In the genomic region with DNA sequence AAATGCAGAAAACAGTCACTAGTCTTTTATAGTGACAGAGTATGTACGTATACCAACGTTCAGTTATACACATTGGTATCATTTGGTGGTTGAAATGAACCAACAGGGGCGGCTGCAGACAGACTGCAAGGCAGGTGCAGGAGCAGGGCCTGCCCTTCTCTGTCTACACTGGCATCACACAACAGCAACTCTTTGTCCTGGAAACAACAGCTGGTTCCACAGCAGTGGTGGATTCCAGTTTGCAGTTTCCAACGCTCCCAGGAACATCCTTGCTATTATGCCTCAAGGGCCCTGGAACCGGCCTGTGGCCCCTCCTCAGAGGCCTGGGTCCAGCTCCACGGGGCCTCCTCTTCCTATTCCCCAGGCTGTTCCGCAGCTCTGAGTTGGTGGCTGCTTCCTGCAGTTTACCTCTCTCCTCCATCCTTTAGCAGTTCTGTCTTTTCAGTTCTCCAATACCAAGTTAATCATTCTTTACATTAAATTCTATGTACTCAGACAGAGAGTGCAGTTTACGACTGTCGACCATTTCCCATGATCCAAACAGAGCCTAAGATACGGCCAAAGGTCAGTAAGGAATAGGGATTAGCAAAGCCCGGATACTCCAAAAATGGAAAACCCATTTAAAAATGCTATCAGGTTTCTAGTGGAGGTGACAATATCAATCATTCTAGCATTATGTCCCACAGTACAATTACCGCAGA, we compare ENCODE assay signal across 16 cellular contexts.
A peak's percentile ranks its signal among the peaks of the same experiment; 100 is the strongest.
DNase-seq lines count a peak whose midpoint lies in the region; TF ChIP-seq lines count a peak whose summit lies in the region.
"Had no signal": no experiment of that assay in that cellular context is flagged by ENCODE, and none has a peak within 500 bp of the region (broad histone marks: within the 10 kb centered on the region; RNA-seq: fewer than 3 reads in every experiment).

No MANE protein-coding gene starts in this region.

- H3K27ac ChIP-seq in SJCRH30, result peak overlapping the region; percentile 34
- peak overlapping the region; percentile 60 to 66 for H3K27ac ChIP-seq in mucosa of rectum (ENCODE audit: low read depth in 2 of 2, low read length in 2 of 2)
- peak overlapping the region; percentile 44 to 80 (median 58) for H3K27ac ChIP-seq in transverse colon
- H3K27ac ChIP-seq in trophoblast cell (ENCODE audit: low read depth, low read length), result no peak overlapping the region
- H3K27ac ChIP-seq: A549, C4-2B, HL-60 had no signal

- no peak for TF ChIP-seq EP300 in transverse colon (IDR thresholded peaks at IDR 0.05; ENCODE audit: low read depth)

- H3K27me3 ChIP-seq in SJCRH30 (no peaks in the 10 kb centered on the region), mucosa of rectum (ENCODE audit: control insufficient read depth in 2 of 2, insufficient read depth in 2 of 2, low read length in 2 of 2) (no peaks in the 10 kb centered on the region), transverse colon (no peaks in the 10 kb centered on the region), trophoblast cell (ENCODE audit: insufficient read depth, low read length) (no peaks in the 10 kb centered on the region)
- H3K27me3 ChIP-seq: BE2C had no signal

- no peak overlapping the region for H3K4ac ChIP-seq in trophoblast cell (ENCODE audit: low read depth, low read length)

- H3K36me3 ChIP-seq in SJCRH30, result peaks cover 48% of the 10 kb centered on the region
- H3K36me3 ChIP-seq in mucosa of rectum (ENCODE audit: control insufficient read depth in 2 of 2, insufficient read depth in 2 of 2, low read length in 2 of 2), result peaks cover 14 to 37% of the 10 kb centered on the region in 2 donors
- H3K36me3 ChIP-seq in transverse colon, result peaks cover 0 to 23% (median 0%) of the 10 kb centered on the region in 4 donors
- H3K36me3 ChIP-seq in trophoblast cell (ENCODE audit: control insufficient read depth in 1 of 2, insufficient read depth in 2 of 2, low read length in 2 of 2), result peaks cover 14 to 17% of the 10 kb centered on the region in 2 experiments

- H2BK5ac ChIP-seq in trophoblast cell (ENCODE audit: low read depth, low read length, poor library complexity), result no peak overlapping the region

- no peak overlapping the region for H2BK120ac ChIP-seq in trophoblast cell (ENCODE audit: insufficient read depth, low read length, poor library complexity)

- H3K4me2 ChIP-seq in trophoblast cell (ENCODE audit: low read length), result no peak overlapping the region
- H3K4me2 ChIP-seq: A549 had no signal

- in situ Hi-C loops in transverse colon (cut with MboI; ENCODE audit: low pct_ligation_motif_present in 1 of 4, low pct_unique_long_range_greater_than_20kb in 1 of 4, low sequenced_read_pairs in 3 of 4), result no loop called here

- H2AK5ac ChIP-seq in trophoblast cell (ENCODE audit: low read length), result no peak overlapping the region

- H3K4me3 ChIP-seq in SJCRH30, result no peak overlapping the region
- H3K4me3 ChIP-seq in mucosa of rectum (ENCODE audit: low read length in 2 of 2), result peak overlapping the region; percentile 9 to 38
- H3K4me3 ChIP-seq in transverse colon, result no peak overlapping the region
- no peak overlapping the region for H3K4me3 ChIP-seq in trophoblast cell (ENCODE audit: low read depth, low read length)
- H3K4me3 ChIP-seq: A549 had no signal

- H4K12ac ChIP-seq in trophoblast cell (ENCODE audit: low read depth, low read length), result no peak overlapping the region

- no peak overlapping the region for H4K8ac ChIP-seq in trophoblast cell (ENCODE audit: low read depth, low read length)

- no peak overlapping the region for H3K23ac ChIP-seq in trophoblast cell (ENCODE audit: low read length)

- intact Hi-C loops in transverse colon (cut with DNase I; ENCODE audit: low total_unique reads), result no loop called here

- no peaks in the 10 kb centered on the region for H3K79me2 ChIP-seq in trophoblast cell (ENCODE audit: control insufficient read depth, insufficient read depth, low read length, poor library complexity)

- no peak for TF ChIP-seq POLR2A in transverse colon (IDR thresholded peaks at IDR 0.05)

- no peaks in the 10 kb centered on the region for H3K79me1 ChIP-seq in trophoblast cell (ENCODE audit: low read length)

- H3K4me1 ChIP-seq in SJCRH30 (peaks cover 24% of the 10 kb centered on the region), mucosa of rectum (ENCODE audit: control insufficient read depth in 2 of 2, insufficient read depth in 2 of 2, low read length in 2 of 2) (peaks cover 8 to 20% of the 10 kb centered on the region in 2 donors), transverse colon (peaks cover 0 to 24% (median 12%) of the 10 kb centered on the region in 4 donors), trophoblast cell (ENCODE audit: control insufficient read depth in 1 of 2, insufficient read depth in 2 of 2, low read length in 2 of 2) (no peaks in the 10 kb centered on the region)
- H3K4me1 ChIP-seq: A549 had no signal

- H3K9ac ChIP-seq in mucosa of rectum (ENCODE audit: low read depth in 1 of 2, low read length in 2 of 2), result no peak overlapping the region
- H3K9ac ChIP-seq in trophoblast cell (ENCODE audit: low read length), result no peak overlapping the region

- H2AFZ ChIP-seq in trophoblast cell (ENCODE audit: insufficient read depth, low read length, poor library complexity), result no peak overlapping the region

- H3K9me3 ChIP-seq in SJCRH30 (replicated peaks) (no peaks in the 10 kb centered on the region; the same call in 1 of the 2 replicates), mucosa of rectum (ENCODE audit: control insufficient read depth in 2 of 2, low read length in 2 of 2) (no peaks in the 10 kb centered on the region), transverse colon (no peaks in the 10 kb centered on the region), trophoblast cell (ENCODE audit: insufficient read depth, low read depth, low read length) (peaks cover 2% of the 10 kb centered on the region)
- H3K9me3 ChIP-seq: A549, BE2C had no signal

- no peak overlapping the region for H2BK12ac ChIP-seq in trophoblast cell (ENCODE audit: low read length)

- no peak overlapping the region for H4K91ac ChIP-seq in trophoblast cell (ENCODE audit: low read depth, low read length)

- WGBS in transverse colon (ENCODE audit: low coverage in 1 of 2), 2 donors, result 57 to 61% methylated on average over 8 to 12 of the region's 12 CpGs
- no CpG with 5 or more reads among the region's 12 CpGs for WGBS in trophoblast cell (ENCODE audit: extremely low coverage, insufficient coverage, insufficient read length)

- no peak for TF ChIP-seq CTCF in transverse colon (IDR thresholded peaks at IDR 0.05)

- H3K18ac ChIP-seq in trophoblast cell (ENCODE audit: low read length), result no peak overlapping the region

- DNase-seq in HT-29 (ENCODE audit: low spot score), result peak; percentile 36
- peak; percentile 45 to 75 for DNase-seq in SJCRH30
- DNase-seq in transverse colon, result peak; percentile 13
- no peak for DNase-seq in NCI-H774 (lab: John Stamatoyannopoulos, UW)
- no peak for DNase-seq in trophoblast cell
- DNase-seq: BE2C; CD4-positive, alpha-beta memory T cell; DMS53; GF-D8; HCEC 1CT; HFFc6; IMR-90 had no signal

- no peak overlapping the region for H3K14ac ChIP-seq in trophoblast cell (ENCODE audit: low read length)

Comparison
In these comparisons a context has a peak if more than half of its experiments do, and no peak if none do; other contexts are left out.
1. DNase-seq: peak in HT-29 (single experiment), SJCRH30 (2 of 2) and transverse colon (single experiment); none in NCI-H774 (single experiment) and trophoblast cell (0 of 2).
2. H3K4me3 ChIP-seq: peak in mucosa of rectum (2 of 2); none in SJCRH30 (single experiment), transverse colon (0 of 4) and trophoblast cell (single experiment).